35 cellular contexts compared by ENCODE assay signal in genomic region chr3:8642001-8642400, GRCh38.
"Had no signal": no experiment of that assay in that cellular context is flagged by ENCODE, and none has a peak within 500 bp of the region (broad histone marks: within the 10 kb centered on the region; RNA-seq: fewer than 3 reads in every experiment).

No MANE protein-coding gene starts in this region.

- DNase-seq: Karpas-422, Kasumi-1, MG63, MM.1S, MV-4-11, NCI-H1048, NCI-H1092, NCI-H1092 treated with DMSO at 0.1 percent for 48 hours, NCI-H1105, NCI-H1105 treated with DMSO at 0.1 percent for 48 hours, NCI-H1417, NCI-H1417 treated with DMSO at 0.1 percent for 48 hours, NCI-H1436, NCI-H1436 treated with DMSO at 0.1 percent for 48 hours, NCI-H146, NCI-H1694, NCI-H1694 treated with DMSO at 0.1 percent for 48 hours, NCI-H187, NCI-H187 treated with DMSO at 0.1 percent for 48 hours, NCI-H1930, NCI-H2029, NCI-H2029 treated with DMSO at 0.1 percent for 48 hours, NCI-H2081, NCI-H2081 treated with DMSO at 0.1 percent for 48 hours, NCI-H2107, NCI-H2171, NCI-H2171 treated with DMSO at 0.1 percent for 48 hours, NCI-H2227 treated with DMSO at 0.1 percent for 48 hours, NCI-H226, NCI-H345, NCI-H446, NCI-H446 treated with DMSO at 0.1 percent for 48 hours, NCI-H510A, NCI-H510A treated with DMSO at 0.1 percent for 48 hours had no signal

- H3K27ac ChIP-seq: KMS-11 had no signal

- H3K4me3 ChIP-seq: MG63 had no signal

- H3K36me3 ChIP-seq: MG63 had no signal

- H3K27me3 ChIP-seq: MG63 had no signal

- H3K9me3 ChIP-seq: MG63 had no signal

- H3K4me2 ChIP-seq: KMS-11 had no signal

- H3K9ac ChIP-seq: KMS-11 had no signal
